Comparison of ENCODE assay signal across 8 cellular contexts in the genomic region with DNA sequence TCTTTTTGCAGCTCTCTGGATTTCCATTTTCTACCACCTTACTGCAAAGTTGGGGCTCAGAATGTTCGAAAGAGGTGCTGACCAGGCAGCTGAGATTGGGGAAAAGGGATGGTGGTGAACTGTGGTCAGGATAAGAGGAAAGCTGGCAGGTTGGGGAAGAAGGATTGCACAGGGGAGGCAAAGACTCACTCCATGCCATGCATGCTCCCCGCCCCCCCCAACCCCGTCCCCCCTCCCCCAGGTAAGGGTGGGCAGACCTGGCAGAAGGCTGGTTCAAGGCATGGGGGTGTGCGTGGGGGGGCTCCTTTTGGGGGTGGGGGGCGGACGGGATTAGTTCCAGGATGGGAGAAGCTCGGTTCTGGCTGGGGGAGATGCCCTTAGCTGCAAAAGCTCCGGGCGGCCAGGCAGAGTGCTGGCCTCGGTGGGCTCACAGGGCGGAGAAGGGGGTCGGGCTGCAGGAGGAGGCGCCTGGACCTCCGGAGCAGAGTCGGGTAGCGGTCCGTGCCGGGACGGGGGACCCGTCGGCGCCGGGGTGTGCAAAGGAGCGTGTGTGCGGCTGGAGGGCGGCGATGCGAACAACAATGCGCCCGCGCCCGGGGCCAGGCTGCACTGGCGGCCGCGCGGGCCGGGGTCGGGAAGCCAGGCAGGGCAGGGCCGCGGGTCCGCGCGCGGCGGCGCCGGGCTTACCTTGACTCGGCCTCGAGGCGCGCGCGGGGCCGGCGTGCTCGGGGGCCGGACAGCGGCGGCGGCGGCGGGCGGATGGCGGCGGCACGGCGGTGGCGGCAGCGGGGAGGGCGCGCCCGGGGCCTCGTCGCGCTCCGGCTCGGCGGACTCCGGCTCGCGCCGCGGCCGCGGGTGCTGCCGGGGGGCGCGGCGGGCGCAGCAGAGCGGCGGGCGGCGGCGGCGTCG. TPM values are rescaled to one million over a fixed set of nuclear protein-coding genes. Genes with fewer than 3 reads are reported as not detected.
DNase-seq lines count a peak whose midpoint lies in the region; ATAC-seq and TF ChIP-seq lines count a peak whose summit lies in the region.

No MANE protein-coding gene starts in this region.

- peaks cover 24 to 52% of the 10 kb centered on the region in 2 donors for H3K36me3 Mint-ChIP-seq in activated naive CD4-positive, alpha-beta T cell treated with anti-CD3 and anti-CD28 coated beads, Interleukin-2, amount 50 U/mL, for 72 hours

- ATAC-seq in GM21423 (IDR thresholded peaks at IDR 0.05; ENCODE audit: unreplicated experiment) (peak; percentile 15), HG03457 (IDR thresholded peaks at IDR 0.05; ENCODE audit: unreplicated experiment) (no peak)
- peak in 1 of 2 donors; percentile 5 for ATAC-seq in activated naive CD4-positive, alpha-beta T cell treated with anti-CD3 and anti-CD28 coated beads, Interleukin-2, amount 50 U/mL, for 72 hours

- H3K27ac Mint-ChIP-seq in activated naive CD4-positive, alpha-beta T cell treated with anti-CD3 and anti-CD28 coated beads, Interleukin-2, amount 50 U/mL, for 72 hours: peak overlapping the region; percentile 95 to 96

- H3K27ac ChIP-seq in right atrium auricular region (peak overlapping the region; percentile 95 to 99), sigmoid colon (peak overlapping the region; percentile 95 to 98 (median 96))

- H3K4me1 ChIP-seq in BE2C: no peaks in the 10 kb centered on the region
- H3K4me1 ChIP-seq in right atrium auricular region: peaks cover 0 to 50% of the 10 kb centered on the region in 2 donors
- H3K4me1 ChIP-seq in sigmoid colon: peaks cover 0 to 49% (median 33%) of the 10 kb centered on the region in 4 donors

- DNase-seq in BE2C (peak; percentile 24), NCI-H146 treated with DMSO at 0.1 percent for 48 hours (lab: John Stamatoyannopoulos, UW; ENCODE audit: unreplicated experiment) (peak; percentile 55), right atrium auricular region (ENCODE audit: low spot score) (no peak), sigmoid colon (no peak), NCI-H187 treated with DMSO at 0.1 percent for 48 hours (lab: John Stamatoyannopoulos, UW) (no peak)
- peak; percentile 39 to 62 for DNase-seq in activated naive CD4-positive, alpha-beta T cell treated with anti-CD3 and anti-CD28 coated beads, Interleukin-2, amount 50 U/mL, for 72 hours (ENCODE audit: low spot score in 2 of 2)

- no peak for TF ChIP-seq POLR2A in sigmoid colon (IDR thresholded peaks at IDR 0.05)

- no peaks in the 10 kb centered on the region for H3K9me3 Mint-ChIP-seq in activated naive CD4-positive, alpha-beta T cell treated with anti-CD3 and anti-CD28 coated beads, Interleukin-2, amount 50 U/mL, for 72 hours

- H3K36me3 ChIP-seq in BE2C: peaks cover 57% of the 10 kb centered on the region
- peaks cover 16% of the 10 kb centered on the region for H3K36me3 ChIP-seq in right atrium auricular region
- H3K36me3 ChIP-seq in sigmoid colon: peaks cover 0 to 24% (median 8%) of the 10 kb centered on the region in 4 donors

- H3K27me3 ChIP-seq in BE2C (no peaks in the 10 kb centered on the region), right atrium auricular region (no peaks in the 10 kb centered on the region), sigmoid colon (no peaks in the 10 kb centered on the region)

- WGBS in sigmoid colon, 2 donors: 1% methylated on average over 97 of the region's 97 CpGs

- H3K9me3 ChIP-seq in BE2C: no peaks in the 10 kb centered on the region
- H3K9me3 ChIP-seq in right atrium auricular region: no peaks in the 10 kb centered on the region
- no peaks in the 10 kb centered on the region for H3K9me3 ChIP-seq in sigmoid colon

- TF ChIP-seq CTCF in BE2C (IDR thresholded peaks at IDR 0.05; ENCODE audit: low read depth, low read length) (no peak), right atrium auricular region (IDR thresholded peaks at IDR 0.05) (no peak), sigmoid colon (IDR thresholded peaks at IDR 0.05) (no peak)

- intact Hi-C loops in sigmoid colon (cut with DNase I): loop anchor here (1.0 to 2.0 kb wide), 3 partner anchors 28 to 136 kb away; partner anchors contain the start of genes DPM1 and MOCS3

- H3K4me3 ChIP-seq in BE2C (ENCODE audit: low read depth, low read length): peak overlapping the region; percentile 94
- H3K4me3 ChIP-seq in right atrium auricular region: peak overlapping the region; percentile 83 to 84
- peak overlapping the region; percentile 79 to 89 (median 84) for H3K4me3 ChIP-seq in sigmoid colon

- TF ChIP-seq EP300 in sigmoid colon (IDR thresholded peaks at IDR 0.05): no peak

RNA-seq across cellular contexts. Expression of gene ADNP, which starts 0.8 kb away (rescaled TPM):
- 82.1 TPM for polyA plus RNA-seq in BE2C (2012; ENCODE audit: insufficient read depth, insufficient read length, low read depth)
- 10 to 100 TPM; 65.1 to 70.7 TPM for total RNA-seq in activated naive CD4-positive, alpha-beta T cell treated with anti-CD3 and anti-CD28 coated beads, Interleukin-2, amount 50 U/mL, for 72 hours
- total RNA-seq in right atrium auricular region (10 to 100 TPM; 23.7 to 34.3 TPM), sigmoid colon (10 to 100 TPM; 41.5 to 52.6 (median 43.6) TPM)
- polyA plus RNA-seq in sigmoid colon: 10 to 100 TPM; 12.0 to 33.2 (median 13.8) TPM

RNA-seq across cellular contexts. Expression of gene DPM1, which starts 27.9 kb away (rescaled TPM):
- polyA plus RNA-seq in BE2C (2012; ENCODE audit: insufficient read depth, insufficient read length, low read depth): 72.3 TPM
- total RNA-seq in activated naive CD4-positive, alpha-beta T cell treated with anti-CD3 and anti-CD28 coated beads, Interleukin-2, amount 50 U/mL, for 72 hours: 10 to 100 TPM; 53.0 to 58.0 TPM
- total RNA-seq in right atrium auricular region: 10 to 100 TPM; 35.0 to 78.1 TPM
- total RNA-seq in sigmoid colon: 10 to 100 TPM; 45.4 to 94.6 (median 63.0) TPM
- 10 to 100 TPM; 52.9 to 76.1 (median 60.4) TPM for polyA plus RNA-seq in sigmoid colon

RNA-seq across cellular contexts. Expression of gene MOCS3, which starts 28.2 kb away (rescaled TPM):
- polyA plus RNA-seq in BE2C (2012; ENCODE audit: insufficient read depth, insufficient read length, low read depth): 12.9 TPM
- total RNA-seq in activated naive CD4-positive, alpha-beta T cell treated with anti-CD3 and anti-CD28 coated beads, Interleukin-2, amount 50 U/mL, for 72 hours: 1 to 10 TPM; 2.4 to 4.3 TPM
- total RNA-seq in right atrium auricular region (1 to 10 TPM; 2.9 to 3.1 TPM), sigmoid colon (1 to 10 TPM; 2.8 to 3.9 (median 3.6) TPM)
- polyA plus RNA-seq in sigmoid colon: 1 to 10 TPM; 1.2 to 3.9 (median 3.6) TPM

Comparison
In these comparisons a context has a peak if more than half of its experiments do, and no peak if none do; other contexts are left out.
1. DNase-seq: peak in BE2C (single experiment), NCI-H146 treated with DMSO at 0.1 percent for 48 hours (single experiment) and activated naive CD4-positive, alpha-beta T cell treated with anti-CD3 and anti-CD28 coated beads, Interleukin-2, amount 50 U/mL, for 72 hours (2 of 2); none in right atrium auricular region (single experiment), sigmoid colon (single experiment) and NCI-H187 treated with DMSO at 0.1 percent for 48 hours (single experiment).
2. Peak in every context shown above with its lines, with median percentiles within 50 percentile points of each other: H3K4me3 ChIP-seq.